Comparison of ENCODE assay signal across 10 cellular contexts in genomic region chr12:47783024-47783755, GRCh38. TPM values are rescaled to one million over a fixed set of nuclear protein-coding genes. Genes with fewer than 3 reads are reported as not detected.
DNase-seq lines count a peak whose midpoint lies in the region; ATAC-seq and TF ChIP-seq lines count a peak whose summit lies in the region.
"Had no signal": no experiment of that assay in that cellular context is flagged by ENCODE, and none has a peak within 500 bp of the region (broad histone marks: within the 10 kb centered on the region; RNA-seq: fewer than 3 reads in every experiment).

No MANE protein-coding gene starts in this region.

- H3K9me3 ChIP-seq in mesenchymal stem cell (ENCODE audit: control insufficient read depth, low read length) = no peaks in the 10 kb centered on the region
- H3K9me3 ChIP-seq: psoas muscle had no signal

- H2AFZ ChIP-seq in GM23338 = no peak overlapping the region
- no peak overlapping the region for H2AFZ ChIP-seq in mesenchymal stem cell (ENCODE audit: low read depth, low read length)

- peaks cover 18% of the 10 kb centered on the region for H3K79me1 ChIP-seq in mesenchymal stem cell (replicated peaks; ENCODE audit: low read length, poor library complexity, severe bottlenecking)

- no peaks in the 10 kb centered on the region for H3K79me2 ChIP-seq in GM23338 (replicated peaks; ENCODE audit: insufficient read depth)

- H2BK12ac ChIP-seq in mesenchymal stem cell (ENCODE audit: low read length in 2 of 2) = no peak overlapping the region

- no peak overlapping the region for H2BK120ac ChIP-seq in mesenchymal stem cell (ENCODE audit: low read depth, low read length)

- H3K23ac ChIP-seq in mesenchymal stem cell (ENCODE audit: low read length in 2 of 2) = no peak overlapping the region

- H3K27me3 Mint-ChIP-seq in GM23338 (ENCODE audit: insufficient read depth, low read depth, poor library complexity) = peaks cover 26% of the 10 kb centered on the region
- H3K27me3 Mint-ChIP-seq in activated CD8-positive, alpha-beta T cell treated with anti-CD3 and anti-CD28 coated beads, Interleukin-2, amount 10 ng/mL, durations not matched to agents 7 days and 5 days (ENCODE audit: low read depth) = no peaks in the 10 kb centered on the region
- peaks cover 2% of the 10 kb centered on the region for H3K27me3 Mint-ChIP-seq in glutamatergic neuron (ENCODE audit: unreplicated experiment)

- POLR2A ChIA-PET in activated CD8-positive, alpha-beta T cell treated with anti-CD3 and anti-CD28 coated beads, Interleukin-2, amount 10 ng/mL, durations not matched to agents 7 days and 5 days (lab: Charles Lee) = interaction anchor here (0.5 kb wide), 1 partner anchor 371 kb away, joined by 3 read pairs; no protein-coding TSS in a partner anchor

- CTCF ChIA-PET in activated CD8-positive, alpha-beta T cell treated with anti-CD3 and anti-CD28 coated beads, Interleukin-2, amount 10 ng/mL, durations not matched to agents 7 days and 5 days (lab: Charles Lee) = interaction anchor here (1.9 to 9.4 kb wide), 3 partner anchors 18 to 52 kb away, joined by 7 to 144 read pairs (median 24); no protein-coding TSS in a partner anchor

- H3K9me3 Mint-ChIP-seq in GM23338 (no peaks in the 10 kb centered on the region), glutamatergic neuron (ENCODE audit: unreplicated experiment) (peaks cover 8% of the 10 kb centered on the region)
- no peaks in the 10 kb centered on the region for H3K9me3 Mint-ChIP-seq in activated CD8-positive, alpha-beta T cell treated with anti-CD3 and anti-CD28 coated beads, Interleukin-2, amount 10 ng/mL, durations not matched to agents 7 days and 5 days (ENCODE audit: insufficient read depth)

- H3K4me1 ChIP-seq in GM23338 (ENCODE audit: insufficient read depth) (peaks cover 9% of the 10 kb centered on the region; the same call in 1 of the 2 replicates), mesenchymal stem cell (ENCODE audit: control insufficient read depth, insufficient read depth, low read depth, low read length) (peaks cover 10% of the 10 kb centered on the region)

- ATAC-seq in GM23338 = no peak
- ATAC-seq in activated CD8-positive, alpha-beta T cell treated with anti-CD3 and anti-CD28 coated beads, Interleukin-2, amount 10 ng/mL, durations not matched to agents 7 days and 5 days = no peak
- ATAC-seq: psoas muscle had no signal

- no peak overlapping the region for H3K18ac ChIP-seq in mesenchymal stem cell (ENCODE audit: low read depth in 1 of 2, low read length in 2 of 2)

- no peak overlapping the region for H3K4ac ChIP-seq in mesenchymal stem cell (ENCODE audit: low read depth in 1 of 2, low read length in 2 of 2)

- peak overlapping the region; percentile 13 for H3K9ac ChIP-seq in mesenchymal stem cell (ENCODE audit: low read length)

- no peak overlapping the region for H2BK15ac ChIP-seq in mesenchymal stem cell (ENCODE audit: low read depth, poor library complexity, severe bottlenecking)

- peaks cover 6% of the 10 kb centered on the region for H4K20me1 ChIP-seq in GM23338 (replicated peaks; ENCODE audit: insufficient read depth)

- no peaks in the 10 kb centered on the region for H3K27me3 ChIP-seq in GM23338 (ENCODE audit: insufficient read depth)
- H3K27me3 ChIP-seq in mesenchymal stem cell (ENCODE audit: control insufficient read depth in 1 of 2, insufficient read depth in 1 of 2, low read length in 2 of 2) = no peaks in the 10 kb centered on the region

- H3K36me3 Mint-ChIP-seq in GM23338 (ENCODE audit: low read depth) = peaks cover 45% of the 10 kb centered on the region
- peaks cover 51% of the 10 kb centered on the region for H3K36me3 Mint-ChIP-seq in activated CD8-positive, alpha-beta T cell treated with anti-CD3 and anti-CD28 coated beads, Interleukin-2, amount 10 ng/mL, durations not matched to agents 7 days and 5 days (ENCODE audit: low read depth)
- H3K36me3 Mint-ChIP-seq in glutamatergic neuron (ENCODE audit: unreplicated experiment) = no peaks in the 10 kb centered on the region

- H3F3A ChIP-seq in GM23338 (replicated peaks; ENCODE audit: low read depth) = no peaks in the 10 kb centered on the region

- H2AK5ac ChIP-seq in mesenchymal stem cell (ENCODE audit: low read length, severe bottlenecking) = no peak overlapping the region

- H3K27ac ChIP-seq in GM23338 (ENCODE audit: low read depth) (no peak overlapping the region), mesenchymal stem cell (ENCODE audit: low read length, poor library complexity, severe bottlenecking) (no peak overlapping the region)
- H3K27ac ChIP-seq: psoas muscle had no signal

- no peaks in the 10 kb centered on the region for H3K9me2 ChIP-seq in GM23338 (ENCODE audit: insufficient read depth)

- H3K36me3 ChIP-seq in GM23338 (ENCODE audit: insufficient read depth) = peaks cover 11% of the 10 kb centered on the region; the same call in 1 of the 2 replicates
- H3K36me3 ChIP-seq in mesenchymal stem cell (ENCODE audit: control insufficient read depth in 1 of 2, insufficient read depth in 2 of 2, low read depth in 1 of 2, low read length in 2 of 2) = peaks cover 76 to 88% of the 10 kb centered on the region in 2 experiments

- H3K4me3 Mint-ChIP-seq in GM23338 = no peak overlapping the region
- no peak overlapping the region for H3K4me3 Mint-ChIP-seq in activated CD8-positive, alpha-beta T cell treated with anti-CD3 and anti-CD28 coated beads, Interleukin-2, amount 10 ng/mL, durations not matched to agents 7 days and 5 days
- no peak overlapping the region for H3K4me3 Mint-ChIP-seq in glutamatergic neuron (ENCODE audit: unreplicated experiment)

- no peak overlapping the region for H3K4me2 ChIP-seq in GM23338
- no peak overlapping the region for H3K4me2 ChIP-seq in mesenchymal stem cell (ENCODE audit: low read length, poor library complexity, severe bottlenecking)

- no peak overlapping the region for H4K91ac ChIP-seq in mesenchymal stem cell (ENCODE audit: low read length)

- H2BK5ac ChIP-seq in mesenchymal stem cell (ENCODE audit: low read depth, low read length, poor library complexity, severe bottlenecking) = no peak overlapping the region

- H3K27ac Mint-ChIP-seq in GM23338 (0 out of 2 replicates have a peak overlapping the region, but pooled peaks have one; percentile 31), glutamatergic neuron (ENCODE audit: unreplicated experiment) (no peak overlapping the region)
- H3K27ac Mint-ChIP-seq in activated CD8-positive, alpha-beta T cell treated with anti-CD3 and anti-CD28 coated beads, Interleukin-2, amount 10 ng/mL, durations not matched to agents 7 days and 5 days = peak overlapping the region; percentile 77

- no peak overlapping the region for H4K8ac ChIP-seq in mesenchymal stem cell (ENCODE audit: low read length)

- no peak overlapping the region for H3K4me3 ChIP-seq in GM23338
- H3K4me3 ChIP-seq in mesenchymal stem cell (ENCODE audit: insufficient read depth in 1 of 2, low read depth in 1 of 2, low read length in 2 of 2) = no peak overlapping the region
- H3K4me3 ChIP-seq: psoas muscle had no signal

- H3K14ac ChIP-seq in mesenchymal stem cell (ENCODE audit: low read length in 2 of 2) = no peak overlapping the region

- peaks cover 14% of the 10 kb centered on the region for H3K4me1 Mint-ChIP-seq in GM23338
- peaks cover 15% of the 10 kb centered on the region for H3K4me1 Mint-ChIP-seq in activated CD8-positive, alpha-beta T cell treated with anti-CD3 and anti-CD28 coated beads, Interleukin-2, amount 10 ng/mL, durations not matched to agents 7 days and 5 days (ENCODE audit: low read depth)
- H3K4me1 Mint-ChIP-seq in glutamatergic neuron (ENCODE audit: low read depth, unreplicated experiment) = peaks cover 8% of the 10 kb centered on the region

- 97% methylated on average over 15 of the region's 17 CpGs for WGBS in mesenchymal stem cell

- no peak for DNase-seq in GM23338 (ENCODE audit: low spot score)
- no peak for DNase-seq in activated CD8-positive, alpha-beta T cell treated with anti-CD3 and anti-CD28 coated beads, Interleukin-2, amount 10 ng/mL, durations not matched to agents 7 days and 5 days
- DNase-seq in mesenchymal stem cell = no peak
- DNase-seq in glutamatergic neuron = no peak
- DNase-seq in NCI-H748 (lab: John Stamatoyannopoulos, UW; ENCODE audit: unreplicated experiment) = no peak
- no peak for DNase-seq in NCI-H187 treated with DMSO at 0.1 percent for 48 hours (lab: John Stamatoyannopoulos, UW)
- DNase-seq: DMS153, psoas muscle, SW 1271 had no signal

- no peak for TF ChIP-seq CTCF in GM23338 (conservative IDR thresholded peaks at IDR 0.05; ENCODE audit: low read depth in 2 of 2)
- TF ChIP-seq CTCF in glutamatergic neuron (IDR thresholded peaks at IDR 0.05; ENCODE audit: partially characterized antibody, unreplicated experiment) = no peak

TF ChIP-seq in GM23338, 12 proteins besides CTCF, POLR2A, EP300 and RAD21 (continues in another document):
- TF ChIP-seq JUNB (IDR thresholded peaks at IDR 0.05; ENCODE audit: unreplicated experiment) = no peak

RNA-seq across cellular contexts. Expression of gene SLC48A1, which starts 10.2 kb away (rescaled TPM):
- total RNA-seq in GM23338 (2014; rRNA removed; shearing (Covaris generic)) = 9.0 and 16.8 TPM in 2 replicates
- polyA plus RNA-seq in GM23338 (2016; fragmentation: Nextera tagmentation; extraction: Ambion mirVana) = 5.8 TPM in 2 replicates
- total RNA-seq in activated CD8-positive, alpha-beta T cell treated with anti-CD3 and anti-CD28 coated beads, Interleukin-2, amount 10 ng/mL, durations not matched to agents 7 days and 5 days = 1 to 10 TPM; 7.0 to 8.1 TPM
- polyA plus RNA-seq in mesenchymal stem cell (2013, experiment 1 of 2) = 8.4 TPM
- 8.3 TPM for polyA plus RNA-seq in mesenchymal stem cell (2013, experiment 2 of 2)
- 15.7 TPM for total RNA-seq in glutamatergic neuron (ENCODE audit: unreplicated experiment)

RNA-seq across cellular contexts. Expression of gene RAPGEF3, which starts 24.5 kb away (rescaled TPM):
- total RNA-seq in GM23338 (2014; rRNA removed; shearing (Covaris generic)) = 10.4 and 11.8 TPM in 2 replicates
- polyA plus RNA-seq in GM23338 (2016; fragmentation: Nextera tagmentation; extraction: Ambion mirVana) = 2.3 and 3.0 TPM in 2 replicates
- under 1 TPM in 1 of 2 experiments, not detected in 1; 0.24 TPM for total RNA-seq in activated CD8-positive, alpha-beta T cell treated with anti-CD3 and anti-CD28 coated beads, Interleukin-2, amount 10 ng/mL, durations not matched to agents 7 days and 5 days
- 1.2 TPM for polyA plus RNA-seq in mesenchymal stem cell (2013, experiment 1 of 2)
- 1.2 TPM for polyA plus RNA-seq in mesenchymal stem cell (2013, experiment 2 of 2)
- 0.81 TPM for total RNA-seq in glutamatergic neuron (ENCODE audit: unreplicated experiment)

RNA-seq across cellular contexts. Expression of gene HDAC7, which starts 36.5 kb away (rescaled TPM):
- total RNA-seq in GM23338 (2014; rRNA removed; shearing (Covaris generic)) = 55.1 and 60.1 TPM in 2 replicates
- polyA plus RNA-seq in GM23338 (2016; fragmentation: Nextera tagmentation; extraction: Ambion mirVana) = 37.3 and 41.3 TPM in 2 replicates
- total RNA-seq in activated CD8-positive, alpha-beta T cell treated with anti-CD3 and anti-CD28 coated beads, Interleukin-2, amount 10 ng/mL, durations not matched to agents 7 days and 5 days = 100 to 1,000 TPM; 180 to 207 TPM
- 50.4 TPM for polyA plus RNA-seq in mesenchymal stem cell (2013, experiment 1 of 2)
- 47.9 TPM for polyA plus RNA-seq in mesenchymal stem cell (2013, experiment 2 of 2)
- 67.9 TPM for total RNA-seq in glutamatergic neuron (ENCODE audit: unreplicated experiment)

RNA-seq across cellular contexts. Expression of gene ENDOU, which starts 57.9 kb away (rescaled TPM):
- total RNA-seq in GM23338 (2014; rRNA removed; shearing (Covaris generic)) = not detected in 2 replicates
- not detected in 2 replicates for polyA plus RNA-seq in GM23338 (2016; fragmentation: Nextera tagmentation; extraction: Ambion mirVana)
- not detected for total RNA-seq in activated CD8-positive, alpha-beta T cell treated with anti-CD3 and anti-CD28 coated beads, Interleukin-2, amount 10 ng/mL, durations not matched to agents 7 days and 5 days
- polyA plus RNA-seq in mesenchymal stem cell (2013, experiment 1 of 2) = not detected
- not detected for polyA plus RNA-seq in mesenchymal stem cell (2013, experiment 2 of 2)
- total RNA-seq in glutamatergic neuron (ENCODE audit: unreplicated experiment) = not detected
- total RNA-seq: frontal cortex had no signal
